30 cellular contexts compared by ENCODE assay signal in genomic region chr6:111676383-111676782, GRCh38.
DNase-seq lines count a peak whose midpoint lies in the region; ATAC-seq and TF ChIP-seq lines count a peak whose summit lies in the region.
"Had no signal": no experiment of that assay in that cellular context is flagged by ENCODE, and none has a peak within 500 bp of the region (broad histone marks: within the 10 kb centered on the region; RNA-seq: fewer than 3 reads in every experiment).

No MANE protein-coding gene starts in this region.

- H3K9me3 ChIP-seq in endodermal cell (ENCODE audit: control insufficient read depth, low read length) (no peaks in the 10 kb centered on the region), T-helper 17 cell (ENCODE audit: control insufficient read depth, low read length, poor library complexity, severe bottlenecking) (no peaks in the 10 kb centered on the region), A673 (ENCODE audit: low read depth, low read length, poor library complexity, severe bottlenecking) (no peaks in the 10 kb centered on the region)
- H3K9me3 ChIP-seq: BE2C, lower lobe of right lung, psoas muscle had no signal

- H3K36me3 ChIP-seq in endodermal cell (ENCODE audit: control insufficient read depth, insufficient read depth, low read length) (peaks cover 14% of the 10 kb centered on the region), A673 (ENCODE audit: insufficient read depth, low read length, poor library complexity, severe bottlenecking) (no peaks in the 10 kb centered on the region)

- H3K4me3 Mint-ChIP-seq in activated naive CD8-positive, alpha-beta T cell, result no peak overlapping the region
- no peak overlapping the region for H3K4me3 Mint-ChIP-seq in activated naive CD8-positive, alpha-beta T cell treated with anti-CD3 and anti-CD28 coated beads for 36 hours
- H3K4me3 Mint-ChIP-seq in endodermal cell (no peak overlapping the region), glutamatergic neuron (ENCODE audit: unreplicated experiment) (no peak overlapping the region), T-helper 17 cell (no peak overlapping the region)
- H3K4me3 Mint-ChIP-seq: activated T-helper 1 cell treated with anti-CD3 and anti-CD28 coated beads, Interleukin-12 subunit alpha, Interleukin-12 subunit beta, Interleukin-2, Interleukin-4 antibody, amounts not matched to agents 30 ng/mL and 10 ng/mL and 1 ng/mL, durations not matched to agents 14 hours and 24 hours and 36 hours; GM23338; HFFc6; stimulated activated naive CD8-positive, alpha-beta T cell treated with anti-CD3 and anti-CD28 coated beads, Interleukin-15, Interleukin-2, amounts not matched to agents 100 ng/mL and 50 ng/mL, for 24 hours had no signal

- peaks cover 16% of the 10 kb centered on the region for H3K36me3 Mint-ChIP-seq in activated naive CD8-positive, alpha-beta T cell
- peaks cover 33% of the 10 kb centered on the region for H3K36me3 Mint-ChIP-seq in activated naive CD8-positive, alpha-beta T cell treated with anti-CD3 and anti-CD28 coated beads for 36 hours
- peaks cover 28% of the 10 kb centered on the region for H3K36me3 Mint-ChIP-seq in endodermal cell (ENCODE audit: low read depth)
- H3K36me3 Mint-ChIP-seq in glutamatergic neuron (ENCODE audit: unreplicated experiment), result no peaks in the 10 kb centered on the region
- H3K36me3 Mint-ChIP-seq in T-helper 17 cell (ENCODE audit: low read depth), result peaks cover 8% of the 10 kb centered on the region

- TF ChIP-seq CTCF in endodermal cell (conservative IDR thresholded peaks at IDR 0.05) (no peak), glutamatergic neuron (IDR thresholded peaks at IDR 0.05; ENCODE audit: partially characterized antibody, unreplicated experiment) (no peak), A673 (conservative IDR thresholded peaks at IDR 0.05; ENCODE audit: low read depth, low read length) (no peak)

- H3K27me3 Mint-ChIP-seq in activated naive CD8-positive, alpha-beta T cell, result no peaks in the 10 kb centered on the region
- H3K27me3 Mint-ChIP-seq in activated naive CD8-positive, alpha-beta T cell treated with anti-CD3 and anti-CD28 coated beads for 36 hours, result no peaks in the 10 kb centered on the region
- no peaks in the 10 kb centered on the region for H3K27me3 Mint-ChIP-seq in endodermal cell (ENCODE audit: insufficient read depth)
- peaks cover 2% of the 10 kb centered on the region for H3K27me3 Mint-ChIP-seq in glutamatergic neuron (ENCODE audit: unreplicated experiment)
- H3K27me3 Mint-ChIP-seq in T-helper 17 cell, result no peaks in the 10 kb centered on the region
- H3K27me3 Mint-ChIP-seq: stimulated activated naive CD8-positive, alpha-beta T cell treated with anti-CD3 and anti-CD28 coated beads, Interleukin-15, Interleukin-2, amounts not matched to agents 100 ng/mL and 50 ng/mL, for 24 hours had no signal

- no peak for ATAC-seq in T-helper 17 cell
- ATAC-seq: GM23338, lower lobe of right lung, psoas muscle, Right ventricle myocardium inferior, SK-N-SH treated with all-trans-retinoic acid at 6 μM for 48 hours had no signal

- peaks cover 46% of the 10 kb centered on the region for H3K4me1 Mint-ChIP-seq in activated naive CD8-positive, alpha-beta T cell (ENCODE audit: low read depth)
- H3K4me1 Mint-ChIP-seq in activated naive CD8-positive, alpha-beta T cell treated with anti-CD3 and anti-CD28 coated beads for 36 hours, result peaks cover 18% of the 10 kb centered on the region
- H3K4me1 Mint-ChIP-seq in endodermal cell (peaks cover 59% of the 10 kb centered on the region), glutamatergic neuron (ENCODE audit: low read depth, unreplicated experiment) (peaks cover 28% of the 10 kb centered on the region), T-helper 17 cell (peaks cover 37% of the 10 kb centered on the region)

- no TSS peak for BruUV-seq in A673 (replicated peaks; lab: Mats Ljungman, UMichigan)

- H3K27me3 ChIP-seq in endodermal cell (ENCODE audit: control insufficient read depth, insufficient read depth, low read length, poor library complexity, severe bottlenecking), result no peaks in the 10 kb centered on the region
- H3K27me3 ChIP-seq in A673 (replicated peaks; ENCODE audit: insufficient read depth, low read depth, low read length, poor library complexity), result no peaks in the 10 kb centered on the region
- H3K27me3 ChIP-seq: BE2C, cardiac muscle cell had no signal

- H3K9me3 Mint-ChIP-seq in activated naive CD8-positive, alpha-beta T cell (ENCODE audit: low read depth), result no peaks in the 10 kb centered on the region
- H3K9me3 Mint-ChIP-seq in activated naive CD8-positive, alpha-beta T cell treated with anti-CD3 and anti-CD28 coated beads for 36 hours, result no peaks in the 10 kb centered on the region
- H3K9me3 Mint-ChIP-seq in endodermal cell (no peaks in the 10 kb centered on the region), glutamatergic neuron (ENCODE audit: unreplicated experiment) (peaks cover 2% of the 10 kb centered on the region)
- H3K9me3 Mint-ChIP-seq: activated T-helper 1 cell treated with anti-CD3 and anti-CD28 coated beads, Interleukin-12 subunit alpha, Interleukin-12 subunit beta, Interleukin-2, Interleukin-4 antibody, amounts not matched to agents 30 ng/mL and 10 ng/mL and 1 ng/mL, durations not matched to agents 14 hours and 24 hours and 36 hours; GM23338; HFFc6; stimulated activated naive CD8-positive, alpha-beta T cell treated with anti-CD3 and anti-CD28 coated beads, Interleukin-15, Interleukin-2, amounts not matched to agents 100 ng/mL and 50 ng/mL, for 24 hours had no signal

- H3K4me1 ChIP-seq in endodermal cell (ENCODE audit: control insufficient read depth, insufficient read depth, low read length), result peaks cover 11% of the 10 kb centered on the region
- no peaks in the 10 kb centered on the region for H3K4me1 ChIP-seq in A673 (ENCODE audit: insufficient read depth, low read length, poor library complexity, severe bottlenecking)
- H3K4me1 ChIP-seq: BE2C, lower lobe of right lung had no signal

- H3K9ac ChIP-seq in endodermal cell (ENCODE audit: extremely low read depth, low read length, poor library complexity, severe bottlenecking), result no peak overlapping the region

- 88% methylated on average over 2 of the region's 2 CpGs; no CpG with 5 or more reads in 1 of the 2 experiments for WGBS in endodermal cell (ENCODE audit: insufficient coverage in 1 of 2, insufficient read length in 1 of 2), 2 experiments

- intact Hi-C loops in A673 (cut with micrococcal nuclease; ENCODE audit: unreplicated experiment), result no loop called here

- H3K4me3 ChIP-seq in endodermal cell (ENCODE audit: low read length) (peak overlapping the region; percentile 53), A673 (ENCODE audit: low read depth, low read length, poor library complexity, severe bottlenecking) (no peak overlapping the region)
- H3K4me3 ChIP-seq: cardiac muscle cell, coronary artery, GM23338, lower lobe of right lung, PC-9, psoas muscle had no signal

- DNase-seq in activated naive CD8-positive, alpha-beta T cell treated with anti-CD3 and anti-CD28 coated beads for 36 hours, result no peak
- DNase-seq in endodermal cell, result no peak
- peak; percentile 32 for DNase-seq in midbrain (lab: John Stamatoyannopoulos, UW)
- no peak for DNase-seq in glutamatergic neuron
- DNase-seq in T-helper 17 cell, result no peak
- no peak for DNase-seq in A673 (ENCODE audit: low spot score)
- DNase-seq in NCI-H187 treated with DMSO at 0.1 percent for 48 hours (lab: John Stamatoyannopoulos, UW), result no peak
- DNase-seq: activated CD4-positive, alpha-beta T cell treated with anti-CD3 and anti-CD28 coated beads for 4 hours; activated naive CD4-positive, alpha-beta T cell treated with anti-CD3 and anti-CD28 coated beads, Interleukin-2, amount 50 U/mL, for 16 hours; aorta; BE2C; COR-L47; HFFc6; hippocampal formation; IMR-90; lower lobe of right lung; NCI-H1092; NCI-H1694 treated with DMSO at 0.1 percent for 48 hours; NCI-H524; NK-92 treated with Interleukin-12 subunit alpha and Interleukin-12 subunit beta, amount 100 ng/mL, for 24 hours; PC-9; psoas muscle had no signal

- H3K27ac ChIP-seq in endodermal cell (ENCODE audit: low read depth, low read length) (no peak overlapping the region), A673 (ENCODE audit: low read depth, low read length, poor library complexity, severe bottlenecking) (no peak overlapping the region)
- H3K27ac ChIP-seq: cardiac muscle cell, coronary artery, lower lobe of right lung, PC-9, psoas muscle had no signal

- POLR2A ChIA-PET in A673 (lab: Charles Lee; ENCODE audit: low non-redundant PET), result no interaction called here

- H3K27ac Mint-ChIP-seq in activated naive CD8-positive, alpha-beta T cell, result peak overlapping the region; percentile 35
- H3K27ac Mint-ChIP-seq in activated naive CD8-positive, alpha-beta T cell treated with anti-CD3 and anti-CD28 coated beads for 36 hours, result no peak overlapping the region
- H3K27ac Mint-ChIP-seq in endodermal cell (peak overlapping the region; percentile 35), glutamatergic neuron (ENCODE audit: unreplicated experiment) (no peak overlapping the region), T-helper 17 cell (no peak overlapping the region)
- H3K27ac Mint-ChIP-seq: activated T-helper 1 cell treated with anti-CD3 and anti-CD28 coated beads, Interleukin-12 subunit alpha, Interleukin-12 subunit beta, Interleukin-2, Interleukin-4 antibody, amounts not matched to agents 30 ng/mL and 10 ng/mL and 1 ng/mL, durations not matched to agents 14 hours and 24 hours and 36 hours; GM23338; HFFc6; stimulated activated naive CD8-positive, alpha-beta T cell treated with anti-CD3 and anti-CD28 coated beads, Interleukin-15, Interleukin-2, amounts not matched to agents 100 ng/mL and 50 ng/mL, for 24 hours had no signal

- CTCF ChIA-PET in A673 (lab: Charles Lee), result no interaction called here

Comparison
In these comparisons a context has a peak if more than half of its experiments do, and no peak if none do; other contexts are left out.
1. H3K27ac Mint-ChIP-seq: peak in activated naive CD8-positive, alpha-beta T cell (single experiment) and endodermal cell (single experiment); none in activated naive CD8-positive, alpha-beta T cell treated with anti-CD3 and anti-CD28 coated beads for 36 hours (single experiment), glutamatergic neuron (single experiment) and T-helper 17 cell (single experiment).